ENCODE assay signal across 34 cellular contexts in genomic region chrX:149720021-149720689, GRCh38. TPM values are rescaled to one million over a fixed set of nuclear protein-coding genes. Genes with fewer than 3 reads are reported as not detected.
DNase-seq lines count a peak whose midpoint lies in the region; ATAC-seq and TF ChIP-seq lines count a peak whose summit lies in the region.
"Had no signal": no experiment of that assay in that cellular context is flagged by ENCODE, and none has a peak within 500 bp of the region (broad histone marks: within the 10 kb centered on the region; RNA-seq: fewer than 3 reads in every experiment).

No MANE protein-coding gene starts in this region.

- H3K36me3 Mint-ChIP-seq in Calu3 (ENCODE audit: insufficient read depth, unreplicated experiment), result no peaks in the 10 kb centered on the region
- H3K36me3 Mint-ChIP-seq in activated naive CD4-positive, alpha-beta T cell treated with anti-CD3 and anti-CD28 coated beads, Interleukin-2, amount 10 ng/mL, durations not matched to agents 7 days and 5 days, result no peaks in the 10 kb centered on the region
- H3K36me3 Mint-ChIP-seq: activated naive CD4-positive, alpha-beta T cell treated with anti-CD3 and anti-CD28 coated beads, Interleukin-2, amount 50 U/mL, for 24 hours; mesothelial cell of epicardium; naive thymus-derived CD4-positive, alpha-beta T cell had no signal

- H3K4me1 Mint-ChIP-seq in Calu3 (ENCODE audit: low read depth, unreplicated experiment), result peaks cover 13% of the 10 kb centered on the region
- no peaks in the 10 kb centered on the region for H3K4me1 Mint-ChIP-seq in activated naive CD4-positive, alpha-beta T cell treated with anti-CD3 and anti-CD28 coated beads, Interleukin-2, amount 10 ng/mL, durations not matched to agents 7 days and 5 days
- H3K4me1 Mint-ChIP-seq: activated naive CD4-positive, alpha-beta T cell treated with anti-CD3 and anti-CD28 coated beads, Interleukin-2, amount 50 U/mL, for 24 hours; activated T-helper 17 cell treated with anti-CD3 and anti-CD28 coated beads, Interleukin-2, amount 50 U/mL, for 72 hours; naive thymus-derived CD4-positive, alpha-beta T cell had no signal

- H3K4me3 Mint-ChIP-seq in Calu3 (ENCODE audit: low read depth, unreplicated experiment), result peak overlapping the region; percentile 28
- H3K4me3 Mint-ChIP-seq in activated naive CD4-positive, alpha-beta T cell treated with anti-CD3 and anti-CD28 coated beads, Interleukin-2, amount 10 ng/mL, durations not matched to agents 7 days and 5 days, result no peak overlapping the region
- H3K4me3 Mint-ChIP-seq: activated CD8-positive, alpha-beta T cell treated with anti-CD3 and anti-CD28 coated beads for 36 hours; activated naive CD4-positive, alpha-beta T cell treated with anti-CD3 and anti-CD28 coated beads, Interleukin-2, amount 50 U/mL, for 24 hours; activated T-helper 17 cell treated with anti-CD3 and anti-CD28 coated beads, Interleukin-2, amount 50 U/mL, for 72 hours; mesothelial cell of epicardium; naive thymus-derived CD4-positive, alpha-beta T cell; T-helper 1 cell treated with Interleukin-12 subunit alpha and Interleukin-12 subunit beta and Interleukin-4 antibody, amounts not matched to agents 30 μg/mL and 1 μg/mL, for 36 hours had no signal

- H3K27me3 ChIP-seq in colonic mucosa, result no peaks in the 10 kb centered on the region
- H3K27me3 ChIP-seq: stomach, thyroid gland had no signal

- no peaks in the 10 kb centered on the region for H3K36me3 ChIP-seq in colonic mucosa
- H3K36me3 ChIP-seq: prostate gland, stomach, thyroid gland had no signal

- ATAC-seq in HG03175 (IDR thresholded peaks at IDR 0.05; ENCODE audit: unreplicated experiment) (no peak), Right ventricle myocardium superior (ENCODE audit: poor library complexity) (no peak)
- ATAC-seq: A549; activated CD8-positive, alpha-beta T cell treated with anti-CD3 and anti-CD28 coated beads for 36 hours; activated T-helper 17 cell treated with anti-CD3 and anti-CD28 coated beads, Interleukin-2, amount 50 U/mL, for 72 hours; left lobe of liver; naive thymus-derived CD4-positive, alpha-beta T cell; sciatic nerve had no signal

- DNase-seq in Calu3, result peak; percentile 7
- DNase-seq in NCI-H146 (lab: John Stamatoyannopoulos, UW), result peak; percentile 84
- DNase-seq in colonic mucosa, result peak; percentile 19
- DNase-seq in mesenteric fat pad (ENCODE audit: low spot score), result peak; percentile 24
- no peak for DNase-seq in NCI-H2081 (lab: John Stamatoyannopoulos, UW)
- DNase-seq in Right ventricle myocardium superior, result no peak
- DNase-seq in activated naive CD4-positive, alpha-beta T cell treated with anti-CD3 and anti-CD28 coated beads, Interleukin-2, amount 10 ng/mL, durations not matched to agents 7 days and 5 days, result no peak
- DNase-seq: activated CD4-positive, alpha-beta T cell treated with anti-CD3 and anti-CD28 coated beads for 1 hour; activated CD8-positive, alpha-beta T cell treated with anti-CD3 and anti-CD28 coated beads for 36 hours; DND-41; effector memory CD4-positive, alpha-beta T cell; Karpas-422; naive thymus-derived CD4-positive, alpha-beta T cell; NCI-H187; NCI-H2171; NCI-H510A; NK-92 treated with Interleukin-12 subunit alpha and Interleukin-12 subunit beta, amount 100 ng/mL, for 24 hours; SK-N-SH; stimulated activated CD4-positive, alpha-beta T cell treated with anti-CD3 and anti-CD28 coated beads, Interleukin-12 subunit alpha, Interleukin-12 subunit beta, amount 100 ng/mL, for 4 hours; stimulated activated CD4-positive, alpha-beta T cell treated with anti-CD3 and anti-CD28 coated beads, Interleukin-2, amount 100 ng/mL, for 48 hours; stomach had no signal

- CTCF ChIA-PET in Calu3 (lab: Charles Lee), result no interaction called here
- CTCF ChIA-PET in activated naive CD4-positive, alpha-beta T cell treated with anti-CD3 and anti-CD28 coated beads, Interleukin-2, amount 10 ng/mL, durations not matched to agents 7 days and 5 days (lab: Charles Lee), result no interaction called here

- H3K9me3 ChIP-seq in colonic mucosa, result no peaks in the 10 kb centered on the region
- H3K9me3 ChIP-seq: A549, prostate gland, SK-N-SH, stomach, thyroid gland had no signal

- BruUV-seq in Calu3 (replicated peaks; lab: Mats Ljungman, UMichigan), result no TSS peak

- H3K9me3 Mint-ChIP-seq in Calu3 (ENCODE audit: low read depth, unreplicated experiment), result no peaks in the 10 kb centered on the region
- H3K9me3 Mint-ChIP-seq in activated naive CD4-positive, alpha-beta T cell treated with anti-CD3 and anti-CD28 coated beads, Interleukin-2, amount 10 ng/mL, durations not matched to agents 7 days and 5 days, result no peaks in the 10 kb centered on the region
- H3K9me3 Mint-ChIP-seq: activated CD8-positive, alpha-beta T cell treated with anti-CD3 and anti-CD28 coated beads for 36 hours; activated naive CD4-positive, alpha-beta T cell treated with anti-CD3 and anti-CD28 coated beads, Interleukin-2, amount 50 U/mL, for 24 hours; activated T-helper 17 cell treated with anti-CD3 and anti-CD28 coated beads, Interleukin-2, amount 50 U/mL, for 72 hours; naive thymus-derived CD4-positive, alpha-beta T cell; T-helper 1 cell treated with Interleukin-12 subunit alpha and Interleukin-12 subunit beta and Interleukin-4 antibody, amounts not matched to agents 30 μg/mL and 1 μg/mL, for 36 hours had no signal

- H3K27ac ChIP-seq in colonic mucosa, result no peak overlapping the region
- H3K27ac ChIP-seq: A549, HL-60, prostate gland, stomach, thyroid gland had no signal

- H3K4me1 ChIP-seq in colonic mucosa, result no peaks in the 10 kb centered on the region
- H3K4me1 ChIP-seq: A549, prostate gland, thyroid gland had no signal

- H3K27me3 Mint-ChIP-seq in Calu3 (ENCODE audit: unreplicated experiment), result peaks cover 65% of the 10 kb centered on the region
- H3K27me3 Mint-ChIP-seq in activated naive CD4-positive, alpha-beta T cell treated with anti-CD3 and anti-CD28 coated beads, Interleukin-2, amount 10 ng/mL, durations not matched to agents 7 days and 5 days, result no peaks in the 10 kb centered on the region
- H3K27me3 Mint-ChIP-seq: activated CD8-positive, alpha-beta T cell treated with anti-CD3 and anti-CD28 coated beads for 36 hours; activated naive CD4-positive, alpha-beta T cell treated with anti-CD3 and anti-CD28 coated beads, Interleukin-2, amount 50 U/mL, for 24 hours; activated T-helper 17 cell treated with anti-CD3 and anti-CD28 coated beads, Interleukin-2, amount 50 U/mL, for 72 hours; naive thymus-derived CD4-positive, alpha-beta T cell had no signal

- H3K9ac ChIP-seq in colonic mucosa (ENCODE audit: low read depth in 2 of 2, low read length in 2 of 2), result no peak overlapping the region
- H3K9ac ChIP-seq: SK-N-SH had no signal

- H3K4me3 ChIP-seq in colonic mucosa, result no peak overlapping the region
- H3K4me3 ChIP-seq: A549, prostate gland, stomach, thyroid gland had no signal

- no peak overlapping the region for H3K27ac Mint-ChIP-seq in Calu3 (ENCODE audit: unreplicated experiment)
- H3K27ac Mint-ChIP-seq in activated naive CD4-positive, alpha-beta T cell treated with anti-CD3 and anti-CD28 coated beads, Interleukin-2, amount 10 ng/mL, durations not matched to agents 7 days and 5 days, result no peak overlapping the region
- H3K27ac Mint-ChIP-seq: activated CD8-positive, alpha-beta T cell treated with anti-CD3 and anti-CD28 coated beads for 36 hours; activated naive CD4-positive, alpha-beta T cell treated with anti-CD3 and anti-CD28 coated beads, Interleukin-2, amount 50 U/mL, for 24 hours; activated T-helper 17 cell treated with anti-CD3 and anti-CD28 coated beads, Interleukin-2, amount 50 U/mL, for 72 hours; mesothelial cell of epicardium; naive thymus-derived CD4-positive, alpha-beta T cell; T-helper 1 cell treated with Interleukin-12 subunit alpha and Interleukin-12 subunit beta and Interleukin-4 antibody, amounts not matched to agents 30 μg/mL and 1 μg/mL, for 36 hours had no signal

- intact Hi-C loops in Calu3 (cut with micrococcal nuclease; ENCODE audit: unreplicated experiment), result no loop called here
- intact Hi-C loops in colonic mucosa (cut with DNase I), result no loop called here
- intact Hi-C loops in Right ventricle myocardium superior (cut with DNase I), result no loop called here

- TF ChIP-seq CTCF in Calu3 (IDR thresholded peaks at IDR 0.05; ENCODE audit: unreplicated experiment) (no peak), colonic mucosa (IDR thresholded peaks at IDR 0.05) (no peak)

RNA-seq across cellular contexts. Expression of gene MAGEA11, which starts 8.3 kb away (rescaled TPM):
- not detected in 2 replicates for total RNA-seq in Calu3 (2022)
- not detected for total RNA-seq in colonic mucosa
- not detected for total RNA-seq in mesenteric fat pad
- not detected for total RNA-seq in Right ventricle myocardium superior
- total RNA-seq: activated CD8-positive, alpha-beta T cell treated with anti-CD3 and anti-CD28 coated beads for 36 hours; activated T-helper 17 cell treated with anti-CD3 and anti-CD28 coated beads, Interleukin-2, amount 50 U/mL, for 72 hours; bronchial epithelial cell; H1; left lobe of liver; mesothelial cell of epicardium; naive thymus-derived CD4-positive, alpha-beta T cell; sciatic nerve; stomach; thyroid gland had no signal

RNA-seq across cellular contexts. Expression of gene HSFX1, which starts 53.7 kb away (rescaled TPM):
- total RNA-seq in Calu3 (2022), result 1.3 and 3.4 TPM in 2 replicates
- 1 to 10 TPM in 1 of 2 donors, under 1 TPM in 1; 0.74 to 2.0 TPM for total RNA-seq in colonic mucosa
- 0.64 TPM for total RNA-seq in mesenteric fat pad
- total RNA-seq in Right ventricle myocardium superior, result 1.9 TPM

Comparison
In these comparisons a context has a peak if more than half of its experiments do, and no peak if none do; other contexts are left out.
1. DNase-seq: peak in Calu3 (single experiment), NCI-H146 (single experiment), colonic mucosa (single experiment) and mesenteric fat pad (single experiment); none in NCI-H2081 (0 of 2), Right ventricle myocardium superior (single experiment) and activated naive CD4-positive, alpha-beta T cell treated with anti-CD3 and anti-CD28 coated beads, Interleukin-2, amount 10 ng/mL, durations not matched to agents 7 days and 5 days (single experiment).